Comparison of ENCODE assay signal across 1 cellular context in genomic region chr19:56120371-56121179, GRCh38.
TF ChIP-seq lines count a peak whose summit lies in the region.

No MANE protein-coding gene starts in this region.

TF ChIP-seq in K562, 482 proteins besides CTCF, POLR2A, EP300 and RAD21 (continued from another document and continues in another):
- TF ChIP-seq, protein P1, sequence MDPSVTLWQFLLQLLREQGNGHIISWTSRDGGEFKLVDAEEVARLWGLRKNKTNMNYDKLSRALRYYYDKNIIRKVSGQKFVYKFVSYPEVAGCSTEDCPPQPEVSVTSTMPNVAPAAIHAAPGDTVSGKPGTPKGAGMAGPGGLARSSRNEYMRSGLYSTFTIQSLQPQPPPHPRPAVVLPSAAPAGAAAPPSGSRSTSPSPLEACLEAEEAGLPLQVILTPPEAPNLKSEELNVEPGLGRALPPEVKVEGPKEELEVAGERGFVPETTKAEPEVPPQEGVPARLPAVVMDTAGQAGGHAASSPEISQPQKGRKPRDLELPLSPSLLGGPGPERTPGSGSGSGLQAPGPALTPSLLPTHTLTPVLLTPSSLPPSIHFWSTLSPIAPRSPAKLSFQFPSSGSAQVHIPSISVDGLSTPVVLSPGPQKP (CRISPR knock-in tag; IDR thresholded peaks at IDR 0.05) = no peak
- TF ChIP-seq ZNF408 (CRISPR knock-in tag; IDR thresholded peaks at IDR 0.05; ENCODE audit: low read depth) (no peak), ZNF134 (CRISPR knock-in tag; conservative IDR thresholded peaks at IDR 0.05) (no peak), ZNF184 (CRISPR knock-in tag; IDR thresholded peaks at IDR 0.05) (no peak), ZNF695 (CRISPR knock-in tag; IDR thresholded peaks at IDR 0.05) (no peak), BHLHE40 (IDR thresholded peaks at IDR 0.05; ENCODE audit: low read length) (no peak), PURB (CRISPR knock-in tag; IDR thresholded peaks at IDR 0.05; ENCODE audit: low read depth) (no peak), POLR2H (tag; IDR thresholded peaks at IDR 0.05; ENCODE audit: low read depth) (no peak), SRSF9 (IDR thresholded peaks at IDR 0.05; ENCODE audit: borderline replicate concordance, low read depth, low read length) (no peak), CREB1 (IDR thresholded peaks at IDR 0.05) (0 out of 2 replicates have a peak, but pooled peaks have one; percentile 9), CREB1 (CRISPR knock-in tag; IDR thresholded peaks at IDR 0.05) (0 out of 2 replicates have a peak, but pooled peaks have one; percentile 19), ZC3H4 (CRISPR knock-in tag; IDR thresholded peaks at IDR 0.05; ENCODE audit: borderline replicate concordance) (no peak), ZNF778 (CRISPR knock-in tag; IDR thresholded peaks at IDR 0.05) (no peak), SMARCA4 (IDR thresholded peaks at IDR 0.05) (no peak), ZBTB17 (CRISPR knock-in tag; IDR thresholded peaks at IDR 0.05) (0 out of 2 replicates have a peak, but pooled peaks have one; percentile 47), NFIC (IDR thresholded peaks at IDR 0.05) (no peak), MTF1 (CRISPR knock-in tag; IDR thresholded peaks at IDR 0.05; ENCODE audit: borderline replicate concordance) (no peak), ZNF699 (CRISPR knock-in tag; IDR thresholded peaks at IDR 0.05; ENCODE audit: insufficient replicate concordance) (no peak), PHF20 (IDR thresholded peaks at IDR 0.05; ENCODE audit: partially characterized antibody) (no peak), NEUROD1 (IDR thresholded peaks at IDR 0.05; ENCODE audit: borderline replicate concordance, low read depth, low read length, partially characterized antibody) (peak; percentile 36), ZNF324 (CRISPR knock-in tag; IDR thresholded peaks at IDR 0.05) (no peak), ZNF12 (CRISPR knock-in tag; IDR thresholded peaks at IDR 0.05) (no peak), WHSC1 (IDR thresholded peaks at IDR 0.05; ENCODE audit: low read length) (no peak), E2F8 (IDR thresholded peaks at IDR 0.05; ENCODE audit: low read depth, partially characterized antibody) (no peak), RB1 (IDR thresholded peaks at IDR 0.05; ENCODE audit: low read depth) (peak; percentile 55; the same call in 1 of the 2 replicates), NFE2L1 (tag; IDR thresholded peaks at IDR 0.05; ENCODE audit: borderline replicate concordance, low read depth) (no peak), BRCA1 (IDR thresholded peaks at IDR 0.05) (no peak), BRCA1 (CRISPR knock-in tag; IDR thresholded peaks at IDR 0.05) (no peak), BDP1 (IDR thresholded peaks at IDR 0.05; ENCODE audit: insufficient read depth, insufficient read length) (no peak), ZNF696 (CRISPR knock-in tag; conservative IDR thresholded peaks at IDR 0.05) (no peak), SMAD1 (IDR thresholded peaks at IDR 0.05; ENCODE audit: low read depth, low read length, partially characterized antibody) (no peak), HDAC8 (tag; IDR thresholded peaks at IDR 0.05) (no peak), ZSCAN32 (CRISPR knock-in tag; IDR thresholded peaks at IDR 0.05) (no peak), KLF16 (IDR thresholded peaks at IDR 0.05) (no peak), NFXL1 (CRISPR knock-in tag; IDR thresholded peaks at IDR 0.05) (no peak), CC2D1A (IDR thresholded peaks at IDR 0.05) (no peak), ZNF311 (CRISPR knock-in tag; IDR thresholded peaks at IDR 0.05) (no peak), GATAD2B (IDR thresholded peaks at IDR 0.05; ENCODE audit: borderline replicate concordance) (no peak), ZNF609 (CRISPR knock-in tag; IDR thresholded peaks at IDR 0.05; ENCODE audit: borderline replicate concordance) (0 out of 2 replicates have a peak, but pooled peaks have one; percentile 9), HIVEP1 (CRISPR knock-in tag; IDR thresholded peaks at IDR 0.05) (no peak), ZZZ3 (IDR thresholded peaks at IDR 0.05) (no peak), HOXB6 (CRISPR knock-in tag; IDR thresholded peaks at IDR 0.05; ENCODE audit: borderline replicate concordance) (no peak), POU5F1 (IDR thresholded peaks at IDR 0.05; ENCODE audit: borderline replicate concordance, low read depth, low read length, partially characterized antibody) (no peak), ZNF212 (CRISPR knock-in tag; IDR thresholded peaks at IDR 0.05) (no peak), DACH1 (IDR thresholded peaks at IDR 0.05; ENCODE audit: partially characterized antibody) (no peak), HDAC1 (IDR thresholded peaks at IDR 0.05) (peak in 1 of 2 experiments; percentile 79; a peak in 2 of 4 replicates), STAT5A (IDR thresholded peaks at IDR 0.05; ENCODE audit: borderline replicate concordance, low read length) (no peak), SMAD2 (IDR thresholded peaks at IDR 0.05; ENCODE audit: low read depth, low read length) (no peak)
- TF ChIP-seq, protein P2, sequence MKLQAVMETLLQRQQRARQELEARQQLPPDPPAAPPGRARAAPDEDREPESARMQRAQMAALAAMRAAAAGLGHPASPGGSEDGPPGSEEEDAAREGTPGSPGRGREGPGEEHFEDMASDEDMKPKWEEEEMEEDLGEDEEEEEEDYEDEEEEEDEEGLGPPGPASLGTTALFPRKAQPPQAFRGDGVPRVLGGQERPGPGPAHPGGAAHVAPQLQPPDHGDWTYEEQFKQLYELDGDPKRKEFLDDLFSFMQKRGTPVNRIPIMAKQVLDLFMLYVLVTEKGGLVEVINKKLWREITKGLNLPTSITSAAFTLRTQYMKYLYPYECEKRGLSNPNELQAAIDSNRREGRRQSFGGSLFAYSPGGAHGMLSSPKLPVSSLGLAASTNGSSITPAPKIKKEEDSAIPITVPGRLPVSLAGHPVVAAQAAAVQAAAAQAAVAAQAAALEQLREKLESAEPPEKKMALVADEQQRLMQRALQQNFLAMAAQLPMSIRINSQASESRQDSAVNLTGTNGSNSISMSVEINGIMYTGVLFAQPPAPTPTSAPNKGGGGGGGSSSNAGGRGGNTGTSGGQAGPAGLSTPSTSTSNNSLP (IDR thresholded peaks at IDR 0.05; ENCODE audit: borderline replicate concordance, low read depth, low read length) = no peak
- TF ChIP-seq, protein P3, sequence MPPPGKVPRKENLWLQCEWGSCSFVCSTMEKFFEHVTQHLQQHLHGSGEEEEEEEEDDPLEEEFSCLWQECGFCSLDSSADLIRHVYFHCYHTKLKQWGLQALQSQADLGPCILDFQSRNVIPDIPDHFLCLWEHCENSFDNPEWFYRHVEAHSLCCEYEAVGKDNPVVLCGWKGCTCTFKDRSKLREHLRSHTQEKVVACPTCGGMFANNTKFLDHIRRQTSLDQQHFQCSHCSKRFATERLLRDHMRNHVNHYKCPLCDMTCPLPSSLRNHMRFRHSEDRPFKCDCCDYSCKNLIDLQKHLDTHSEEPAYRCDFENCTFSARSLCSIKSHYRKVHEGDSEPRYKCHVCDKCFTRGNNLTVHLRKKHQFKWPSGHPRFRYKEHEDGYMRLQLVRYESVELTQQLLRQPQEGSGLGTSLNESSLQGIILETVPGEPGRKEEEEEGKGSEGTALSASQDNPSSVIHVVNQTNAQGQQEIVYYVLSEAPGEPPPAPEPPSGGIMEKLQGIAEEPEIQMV (tag; conservative IDR thresholded peaks at IDR 0.05; ENCODE audit: low read depth) = no peak
- TF ChIP-seq, protein P4, sequence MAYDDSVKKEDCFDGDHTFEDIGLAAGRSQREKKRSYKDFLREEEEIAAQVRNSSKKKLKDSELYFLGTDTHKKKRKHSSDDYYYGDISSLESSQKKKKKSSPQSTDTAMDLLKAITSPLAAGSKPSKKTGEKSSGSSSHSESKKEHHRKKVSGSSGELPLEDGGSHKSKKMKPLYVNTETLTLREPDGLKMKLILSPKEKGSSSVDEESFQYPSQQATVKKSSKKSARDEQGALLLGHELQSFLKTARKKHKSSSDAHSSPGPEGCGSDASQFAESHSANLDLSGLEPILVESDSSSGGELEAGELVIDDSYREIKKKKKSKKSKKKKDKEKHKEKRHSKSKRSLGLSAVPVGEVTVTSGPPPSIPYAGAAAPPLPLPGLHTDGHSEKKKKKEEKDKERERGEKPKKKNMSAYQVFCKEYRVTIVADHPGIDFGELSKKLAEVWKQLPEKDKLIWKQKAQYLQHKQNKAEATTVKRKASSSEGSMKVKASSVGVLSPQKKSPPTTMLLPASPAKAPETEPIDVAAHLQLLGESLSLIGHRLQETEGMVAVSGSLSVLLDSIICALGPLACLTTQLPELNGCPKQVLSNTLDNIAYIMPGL (CRISPR knock-in tag; IDR thresholded peaks at IDR 0.05) = 0 out of 2 replicates have a peak, but pooled peaks have one; percentile 48
- TF ChIP-seq, protein P5, sequence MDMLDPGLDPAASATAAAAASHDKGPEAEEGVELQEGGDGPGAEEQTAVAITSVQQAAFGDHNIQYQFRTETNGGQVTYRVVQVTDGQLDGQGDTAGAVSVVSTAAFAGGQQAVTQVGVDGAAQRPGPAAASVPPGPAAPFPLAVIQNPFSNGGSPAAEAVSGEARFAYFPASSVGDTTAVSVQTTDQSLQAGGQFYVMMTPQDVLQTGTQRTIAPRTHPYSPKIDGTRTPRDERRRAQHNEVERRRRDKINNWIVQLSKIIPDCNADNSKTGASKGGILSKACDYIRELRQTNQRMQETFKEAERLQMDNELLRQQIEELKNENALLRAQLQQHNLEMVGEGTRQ (CRISPR knock-in tag; IDR thresholded peaks at IDR 0.05) = peak; percentile 45; the same call in 1 of the 2 replicates
- TF ChIP-seq, protein P6, sequence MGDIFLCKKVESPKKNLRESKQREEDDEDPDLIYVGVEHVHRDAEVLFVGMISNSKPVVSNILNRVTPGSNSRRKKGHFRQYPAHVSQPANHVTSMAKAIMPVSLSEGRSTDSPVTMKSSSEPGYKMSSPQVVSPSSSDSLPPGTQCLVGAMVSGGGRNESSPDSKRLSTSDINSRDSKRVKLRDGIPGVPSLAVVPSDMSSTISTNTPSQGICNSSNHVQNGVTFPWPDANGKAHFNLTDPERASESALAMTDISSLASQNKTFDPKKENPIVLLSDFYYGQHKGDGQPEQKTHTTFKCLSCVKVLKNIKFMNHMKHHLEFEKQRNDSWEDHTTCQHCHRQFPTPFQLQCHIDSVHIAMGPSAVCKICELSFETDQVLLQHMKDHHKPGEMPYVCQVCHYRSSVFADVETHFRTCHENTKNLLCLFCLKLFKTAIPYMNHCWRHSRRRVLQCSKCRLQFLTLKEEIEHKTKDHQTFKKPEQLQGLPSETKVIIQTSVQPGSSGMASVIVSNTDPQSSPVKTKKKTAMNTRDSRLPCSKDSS (IDR thresholded peaks at IDR 0.05; ENCODE audit: low read depth, partially characterized antibody) = no peak
- TF ChIP-seq, protein P7, sequence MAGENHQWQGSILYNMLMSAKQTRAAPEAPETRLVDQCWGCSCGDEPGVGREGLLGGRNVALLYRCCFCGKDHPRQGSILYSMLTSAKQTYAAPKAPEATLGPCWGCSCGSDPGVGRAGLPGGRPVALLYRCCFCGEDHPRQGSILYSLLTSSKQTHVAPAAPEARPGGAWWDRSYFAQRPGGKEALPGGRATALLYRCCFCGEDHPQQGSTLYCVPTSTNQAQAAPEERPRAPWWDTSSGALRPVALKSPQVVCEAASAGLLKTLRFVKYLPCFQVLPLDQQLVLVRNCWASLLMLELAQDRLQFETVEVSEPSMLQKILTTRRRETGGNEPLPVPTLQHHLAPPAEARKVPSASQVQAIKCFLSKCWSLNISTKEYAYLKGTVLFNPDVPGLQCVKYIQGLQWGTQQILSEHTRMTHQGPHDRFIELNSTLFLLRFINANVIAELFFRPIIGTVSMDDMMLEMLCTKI (IDR thresholded peaks at IDR 0.05; ENCODE audit: partially characterized antibody) = no peak
